ENCODE assay signal across 8 cellular contexts in genomic region chr4:55546633-55547460, GRCh38. TPM values are rescaled to one million over a fixed set of nuclear protein-coding genes. Genes with fewer than 3 reads are reported as not detected.
A peak's percentile ranks its signal among the peaks of the same experiment; 100 is the strongest.
DNase-seq lines count a peak whose midpoint lies in the region; ATAC-seq and TF ChIP-seq lines count a peak whose summit lies in the region.

CLOCK (minus strand) TSS chr4:55546909; CDS start chr4:55482785, 64,124 bp downstream.

- peaks cover 40% of the 10 kb centered on the region for H3K4me1 Mint-ChIP-seq in neural crest cell

- H3K27me3 Mint-ChIP-seq in neural crest cell (ENCODE audit: low read depth), result no peaks in the 10 kb centered on the region

- H3K4me1 ChIP-seq in ES-I3 (ENCODE audit: insufficient read depth, low read length), result peaks cover 21% of the 10 kb centered on the region
- peaks cover 39% of the 10 kb centered on the region for H3K4me1 ChIP-seq in RWPE2 (ENCODE audit: insufficient read depth, poor library complexity, severe bottlenecking)
- H3K4me1 ChIP-seq in stomach smooth muscle (ENCODE audit: control insufficient read depth, insufficient read depth, low read length), result no peaks in the 10 kb centered on the region

- H3K27ac ChIP-seq in RWPE2 (ENCODE audit: poor library complexity, severe bottlenecking) (peak within 1 kb of the TSS; percentile 95), stomach smooth muscle (ENCODE audit: low read length) (peak within 1 kb of the TSS; percentile 85)

- no peaks in the 10 kb centered on the region for H3K9me3 ChIP-seq in ES-I3 (ENCODE audit: control insufficient read depth, insufficient read depth, low read length)
- H3K9me3 ChIP-seq in RWPE2 (ENCODE audit: severe bottlenecking), result no peaks in the 10 kb centered on the region
- no peaks in the 10 kb centered on the region for H3K9me3 ChIP-seq in stomach smooth muscle (ENCODE audit: control insufficient read depth in 2 of 2, low read length in 2 of 2)

- no peaks in the 10 kb centered on the region for H3K27me3 ChIP-seq in RWPE2 (ENCODE audit: insufficient read depth, poor library complexity, severe bottlenecking)
- no peaks in the 10 kb centered on the region for H3K27me3 ChIP-seq in stomach smooth muscle (ENCODE audit: control insufficient read depth in 1 of 2, insufficient read depth in 2 of 2, low read length in 2 of 2)

- DNase-seq in H4 (ENCODE audit: low spot score) (peak; percentile 83), LNCaP clone FGC (ENCODE audit: low read depth) (no peak), RWPE2 (ENCODE audit: low spot score) (peak; percentile 88), activated gamma-delta T cell (lab: John Stamatoyannopoulos, UW) (peak; percentile 86), fibroblast of villous mesenchyme (ENCODE audit: low read depth) (peak; percentile 90), neural crest cell (ENCODE audit: low read depth, low spot score) (peak; percentile 87)

- TF ChIP-seq CTCF in LNCaP clone FGC (IDR thresholded peaks at IDR 0.05; ENCODE audit: control insufficient read depth, extremely low read depth, insufficient read depth) (peak; percentile 49), RWPE2 (IDR thresholded peaks at IDR 0.05; ENCODE audit: poor library complexity, severe bottlenecking) (peak; percentile 51), fibroblast of villous mesenchyme (IDR thresholded peaks at IDR 0.05; ENCODE audit: insufficient read depth, low read depth, low read length) (peak; percentile 51), neural crest cell (conservative IDR thresholded peaks at IDR 0.05) (peak; percentile 68)

- ATAC-seq in RWPE2 (ENCODE audit: low read depth), result peak; percentile 57

- peak within 1 kb of the TSS; percentile 96 for H3K4me3 Mint-ChIP-seq in neural crest cell

- H3K9me3 Mint-ChIP-seq in neural crest cell, result no peaks in the 10 kb centered on the region

- no peaks in the 10 kb centered on the region for H3K36me3 Mint-ChIP-seq in neural crest cell (ENCODE audit: low read depth)

- H3K36me3 ChIP-seq in ES-I3 (ENCODE audit: insufficient read depth, low read length) (no peaks in the 10 kb centered on the region), RWPE2 (ENCODE audit: low read depth) (no peaks in the 10 kb centered on the region), stomach smooth muscle (ENCODE audit: control insufficient read depth in 2 of 2, insufficient read depth in 2 of 2, low read length in 2 of 2) (no peaks in the 10 kb centered on the region)

- H3K9ac ChIP-seq in ES-I3 (ENCODE audit: low read depth, low read length) (peak within 1 kb of the TSS; percentile 95), stomach smooth muscle (ENCODE audit: low read length in 2 of 2) (peak within 1 kb of the TSS; percentile 81 to 91)

- peak within 1 kb of the TSS; percentile 96 for H3K27ac Mint-ChIP-seq in neural crest cell (ENCODE audit: unreplicated experiment)

- H3K4me3 ChIP-seq in LNCaP clone FGC (ENCODE audit: low read depth, low read length) (peak within 1 kb of the TSS; percentile 81), RWPE2 (ENCODE audit: severe bottlenecking) (peak within 1 kb of the TSS; percentile 83), fibroblast of villous mesenchyme (ENCODE audit: low read depth, low read length) (peak within 1 kb of the TSS; percentile 67), stomach smooth muscle (ENCODE audit: low read length in 2 of 2) (peak within 1 kb of the TSS; percentile 87 to 97)

RNA-seq across cellular contexts. Expression of gene CLOCK, which starts in this region (rescaled TPM):
- total RNA-seq in H4 (2014; rRNA removed; shearing (Covaris generic)), result 12.3 and 19.5 TPM in 2 replicates
- 42.8 and 69.1 TPM in 2 replicates for total RNA-seq in fibroblast of villous mesenchyme
- 21.6 and 24.2 TPM in 2 replicates for total RNA-seq in neural crest cell
